ENCODE assay signal across 26 cellular contexts in genomic region chr20:34045930-34046329, GRCh38. TPM values are rescaled to one million over a fixed set of nuclear protein-coding genes. Genes with fewer than 3 reads are reported as not detected.
DNase-seq lines count a peak whose midpoint lies in the region; ATAC-seq, FAIRE-seq and TF ChIP-seq lines count a peak whose summit lies in the region.
"Had no signal": no experiment of that assay in that cellular context is flagged by ENCODE, and none has a peak within 500 bp of the region (broad histone marks: within the 10 kb centered on the region; RNA-seq: fewer than 3 reads in every experiment).

No MANE protein-coding gene starts in this region.

- H3K27ac ChIP-seq in HepG2 (ENCODE audit: extremely low read length, insufficient read depth, low read length) = peak overlapping the region; percentile 26
- no peak overlapping the region for H3K27ac ChIP-seq in right lobe of liver
- H3K27ac ChIP-seq in endodermal cell (ENCODE audit: low read depth, low read length) = no peak overlapping the region
- H3K27ac ChIP-seq in naive thymus-derived CD4-positive, alpha-beta T cell (ENCODE audit: low read depth, low read length) = no peak overlapping the region
- H3K27ac ChIP-seq in upper lobe of right lung = no peak overlapping the region
- H3K27ac ChIP-seq: A549, RWPE1, upper lobe of left lung had no signal

- H3K27me3 Mint-ChIP-seq in endodermal cell (ENCODE audit: insufficient read depth) = no peaks in the 10 kb centered on the region
- no peaks in the 10 kb centered on the region for H3K27me3 Mint-ChIP-seq in naive thymus-derived CD4-positive, alpha-beta T cell
- H3K27me3 Mint-ChIP-seq: activated B cell treated with CpG ODN at 0.5 μM for 24 hours, B cell had no signal

- POLR2A ChIA-PET in HepG2 (lab: Yijun Ruan, JAX) = interaction anchor here (2.3 kb wide), 1 partner anchor 66 kb away, joined by 7 read pairs; the partner anchor contains the start of gene EIF2S2
- POLR2A ChIA-PET in naive thymus-derived CD4-positive, alpha-beta T cell (lab: Charles Lee) = no interaction called here

- H3K27me3 ChIP-seq in HepG2 (ENCODE audit: control insufficient read depth in 1 of 2, insufficient read depth in 2 of 2, low read length in 2 of 2) (no peaks in the 10 kb centered on the region), right lobe of liver (no peaks in the 10 kb centered on the region), endodermal cell (ENCODE audit: control insufficient read depth, insufficient read depth, low read length, poor library complexity, severe bottlenecking) (no peaks in the 10 kb centered on the region), upper lobe of right lung (no peaks in the 10 kb centered on the region)
- no peaks in the 10 kb centered on the region for H3K27me3 ChIP-seq in naive thymus-derived CD4-positive, alpha-beta T cell (ENCODE audit: control insufficient read depth in 2 of 2, insufficient read depth in 2 of 2, low read length in 2 of 2)
- H3K27me3 ChIP-seq: upper lobe of left lung had no signal

- DNase-seq in HepG2 (ENCODE audit: low spot score) (peak; percentile 84), right lobe of liver (no peak), endodermal cell (peak; percentile 74), upper lobe of right lung (no peak), DMS79 treated with DMSO at 0.1 percent for 48 hours (lab: John Stamatoyannopoulos, UW) (no peak), NCI-H2171 treated with DMSO at 0.1 percent for 48 hours (lab: John Stamatoyannopoulos, UW) (no peak)
- no peak for DNase-seq in naive thymus-derived CD4-positive, alpha-beta T cell
- DNase-seq: activated B cell treated with CpG ODN at 0.5 μM for 24 hours; activated CD8-positive, alpha-beta T cell treated with anti-CD3 and anti-CD28 coated beads, Interleukin-2, amount 10 ng/mL, durations not matched to agents 7 days and 5 days; activated naive CD4-positive, alpha-beta T cell treated with anti-CD3 and anti-CD28 coated beads for 36 hours; amniotic stem cell; glutamatergic neuron; GOT3; NCI-H1436 treated with DMSO at 0.1 percent for 48 hours; retina; stimulated activated CD4-positive, alpha-beta T cell treated with anti-CD3 and anti-CD28 coated beads, Interleukin-12 subunit alpha, Interleukin-12 subunit beta, amount 100 ng/mL, for 4 hours; stimulated activated CD4-positive, alpha-beta T cell treated with anti-CD3 and anti-CD28 coated beads, Interleukin-4, amount 100 ng/mL, for 4 hours; T-helper 9 cell had no signal

- intact Hi-C loops in HepG2 (cut with micrococcal nuclease; ENCODE audit: unreplicated experiment) = no loop called here
- intact Hi-C loops in right lobe of liver (cut with DNase I) = no loop called here
- intact Hi-C loops in naive thymus-derived CD4-positive, alpha-beta T cell (cut with micrococcal nuclease) = no loop called here
- intact Hi-C loops in upper lobe of right lung (cut with DNase I) = no loop called here

- H3K4me1 ChIP-seq in HepG2 (ENCODE audit: insufficient read depth, low read length) (peaks cover 63% of the 10 kb centered on the region), right lobe of liver (peaks cover 0 to 10% (median 4%) of the 10 kb centered on the region in 4 donors), endodermal cell (ENCODE audit: control insufficient read depth, insufficient read depth, low read length) (peaks cover 8% of the 10 kb centered on the region), upper lobe of right lung (peaks cover 74% of the 10 kb centered on the region)
- peaks cover 0 to 26% of the 10 kb centered on the region in 2 donors for H3K4me1 ChIP-seq in naive thymus-derived CD4-positive, alpha-beta T cell (ENCODE audit: control insufficient read depth in 2 of 2, insufficient read depth in 2 of 2, low read length in 2 of 2)

- peak; percentile 39 for ATAC-seq in HepG2
- no peak for ATAC-seq in right lobe of liver
- ATAC-seq in naive thymus-derived CD4-positive, alpha-beta T cell = no peak
- ATAC-seq in upper lobe of right lung = peak; percentile 12
- no peak for ATAC-seq in HG03095 (IDR thresholded peaks at IDR 0.05; ENCODE audit: unreplicated experiment)
- ATAC-seq: A549; activated CD8-positive, alpha-beta T cell treated with anti-CD3 and anti-CD28 coated beads, Interleukin-2, amount 10 ng/mL, durations not matched to agents 7 days and 5 days had no signal

- no peak for TF ChIP-seq POLR2A in HepG2 (IDR thresholded peaks at IDR 0.05; ENCODE audit: insufficient read depth in 1 of 2, low read depth in 2 of 2, low read length in 2 of 2)
- TF ChIP-seq POLR2A in right lobe of liver (IDR thresholded peaks at IDR 0.05) = no peak

- no peak overlapping the region for H3K9ac ChIP-seq in HepG2 (ENCODE audit: insufficient read depth, low read depth, low read length)
- no peak overlapping the region for H3K9ac ChIP-seq in endodermal cell (ENCODE audit: extremely low read depth, low read length, poor library complexity, severe bottlenecking)
- H3K9ac ChIP-seq: SK-N-SH had no signal

- TF ChIP-seq EP300 in HepG2 (IDR thresholded peaks at IDR 0.05; ENCODE audit: low read depth in 2 of 2, low read length in 2 of 2) (peak in 1 of 2 experiments; percentile 27; a peak in 1 of 4 replicates), HepG2 (CRISPR knock-in tag; IDR thresholded peaks at IDR 0.05; ENCODE audit: borderline replicate concordance) (no peak)

- CTCF ChIA-PET in HepG2 (lab: Yijun Ruan, JAX; ENCODE audit: low intra/inter-chr PET ratio, low total read pairs) = no interaction called here
- CTCF ChIA-PET in naive thymus-derived CD4-positive, alpha-beta T cell (lab: Charles Lee) = no interaction called here

- no peak overlapping the region for H3K4me3 ChIP-seq in HepG2 (replicated peaks in 1 of 3; ENCODE audit: insufficient read depth in 1 of 3, low read depth in 2 of 3, low read length in 3 of 3)
- no peak overlapping the region for H3K4me3 ChIP-seq in right lobe of liver
- no peak overlapping the region for H3K4me3 ChIP-seq in endodermal cell (ENCODE audit: low read length)
- H3K4me3 ChIP-seq in naive thymus-derived CD4-positive, alpha-beta T cell (ENCODE audit: low read length) = no peak overlapping the region
- H3K4me3 ChIP-seq in upper lobe of right lung = no peak overlapping the region
- H3K4me3 ChIP-seq: A549, upper lobe of left lung had no signal

- no peak for FAIRE-seq in HepG2 (lab: Jason Lieb, UNC)
- FAIRE-seq: A549, bronchial epithelial cell, D721Med had no signal

- BruUV-seq in HepG2 (replicated peaks; lab: Mats Ljungman, UMichigan) = no TSS peak

- no peak for TF ChIP-seq RAD21 in HepG2 (CRISPR knock-in tag; IDR thresholded peaks at IDR 0.05)

- no peak for TF ChIP-seq CTCF in HepG2 (CRISPR knock-in tag; IDR thresholded peaks at IDR 0.05)
- TF ChIP-seq CTCF in right lobe of liver (IDR thresholded peaks at IDR 0.05) = no peak
- TF ChIP-seq CTCF in endodermal cell (conservative IDR thresholded peaks at IDR 0.05) = no peak
- TF ChIP-seq CTCF in upper lobe of right lung (IDR thresholded peaks at IDR 0.05) = no peak

- H2AFZ ChIP-seq in HepG2 (ENCODE audit: low read length) = no peak overlapping the region

- no peaks in the 10 kb centered on the region for H3K9me3 ChIP-seq in HepG2 (ENCODE audit: low read length)
- H3K9me3 ChIP-seq in right lobe of liver = no peaks in the 10 kb centered on the region
- no peaks in the 10 kb centered on the region for H3K9me3 ChIP-seq in endodermal cell (ENCODE audit: control insufficient read depth, low read length)
- no peaks in the 10 kb centered on the region for H3K9me3 ChIP-seq in naive thymus-derived CD4-positive, alpha-beta T cell (ENCODE audit: control insufficient read depth in 2 of 3, low read length in 3 of 3)
- H3K9me3 ChIP-seq in upper lobe of right lung = no peaks in the 10 kb centered on the region
- H3K9me3 ChIP-seq: A549, SK-N-SH, upper lobe of left lung had no signal

- peak overlapping the region; percentile 2 for H3K27ac Mint-ChIP-seq in endodermal cell
- peak overlapping the region in 6 of 9 donors; percentile 21 to 59 (median 42) for H3K27ac Mint-ChIP-seq in naive thymus-derived CD4-positive, alpha-beta T cell
- H3K27ac Mint-ChIP-seq: activated CD8-positive, alpha-beta T cell treated with anti-CD3 and anti-CD28 coated beads, Interleukin-2, amount 10 ng/mL, durations not matched to agents 7 days and 5 days; activated naive CD4-positive, alpha-beta T cell treated with anti-CD3 and anti-CD28 coated beads for 36 hours had no signal

- no peak overlapping the region for H3K4me3 Mint-ChIP-seq in endodermal cell
- H3K4me3 Mint-ChIP-seq in naive thymus-derived CD4-positive, alpha-beta T cell = peak overlapping the region in 2 of 10 donors; percentile 3 to 37
- H3K4me3 Mint-ChIP-seq: activated B cell treated with CpG ODN at 0.5 μM for 24 hours; activated CD8-positive, alpha-beta T cell treated with anti-CD3 and anti-CD28 coated beads, Interleukin-2, amount 10 ng/mL, durations not matched to agents 7 days and 5 days; activated naive CD4-positive, alpha-beta T cell treated with anti-CD3 and anti-CD28 coated beads for 36 hours; B cell had no signal

- peaks cover 52% of the 10 kb centered on the region for H3K4me1 Mint-ChIP-seq in endodermal cell
- peaks cover 41 to 98% (median 93%) of the 10 kb centered on the region in 7 donors for H3K4me1 Mint-ChIP-seq in naive thymus-derived CD4-positive, alpha-beta T cell

- in situ Hi-C loops in HepG2 (cut with HindIII; ENCODE audit: extremely low pct_ligation_motif_present, low pct_unique_long_range_greater_than_20kb) = no loop called here

- 62% methylated on average over 3 of the region's 3 CpGs for WGBS in HepG2 (ENCODE audit: low lambda C conversion rate)
- WGBS in right lobe of liver (ENCODE audit: insufficient coverage, low coverage, low lambda C conversion rate, missing lambda C conversion rate) = 68% methylated on average over 3 of the region's 3 CpGs
- WGBS in endodermal cell (ENCODE audit: insufficient coverage in 1 of 2, insufficient read length in 1 of 2), 2 experiments = 40 to 55% methylated on average over 1 to 3 of the region's 3 CpGs

- H3K36me3 Mint-ChIP-seq in endodermal cell (ENCODE audit: low read depth) = peaks cover 6% of the 10 kb centered on the region
- H3K36me3 Mint-ChIP-seq in naive thymus-derived CD4-positive, alpha-beta T cell = peaks cover 0 to 20% (median 5%) of the 10 kb centered on the region in 5 donors

- H3K36me3 ChIP-seq in HepG2 (replicated peaks in 1 of 2; ENCODE audit: control insufficient read depth in 1 of 2, insufficient read depth in 2 of 2, low read length in 2 of 2) (peaks cover 6 to 32% of the 10 kb centered on the region in 2 experiments), right lobe of liver (no peaks in the 10 kb centered on the region), endodermal cell (ENCODE audit: control insufficient read depth, insufficient read depth, low read length) (no peaks in the 10 kb centered on the region), upper lobe of right lung (no peaks in the 10 kb centered on the region)
- no peaks in the 10 kb centered on the region for H3K36me3 ChIP-seq in naive thymus-derived CD4-positive, alpha-beta T cell (ENCODE audit: control insufficient read depth in 2 of 3, insufficient read depth in 3 of 3, low read length in 3 of 3)
- H3K36me3 ChIP-seq: upper lobe of left lung had no signal

- no peaks in the 10 kb centered on the region for H3K9me3 Mint-ChIP-seq in endodermal cell
- H3K9me3 Mint-ChIP-seq in naive thymus-derived CD4-positive, alpha-beta T cell = no peaks in the 10 kb centered on the region
- H3K9me3 Mint-ChIP-seq: activated B cell treated with CpG ODN at 0.5 μM for 24 hours; activated naive CD4-positive, alpha-beta T cell treated with anti-CD3 and anti-CD28 coated beads for 36 hours had no signal

- H3K79me2 ChIP-seq in HepG2 (ENCODE audit: insufficient read depth, low read length) = peaks cover 93% of the 10 kb centered on the region

- H3K4me2 ChIP-seq in HepG2 (ENCODE audit: low read depth, low read length) = peak overlapping the region; percentile 23; the same call in 1 of the 2 replicates
- H3K4me2 ChIP-seq: A549, SK-N-SH had no signal

- peaks cover 65% of the 10 kb centered on the region for H4K20me1 ChIP-seq in HepG2 (ENCODE audit: insufficient read depth, low read length)

RNA-seq across cellular contexts. Expression of gene RALY, which starts 52.2 kb away (rescaled TPM):
- total RNA-seq in HepG2 (2016; rRNA removed; fragmentation: Illumina TruSeq; extraction: Trizol) (186 and 213 TPM in 2 replicates), right lobe of liver (10 to 100 TPM; 24.8 to 42.1 (median 33.4) TPM), endodermal cell (100 to 1,000 TPM; 136 to 182 TPM), upper lobe of right lung (130 TPM)
- 149 TPM in 2 replicates for total RNA-seq in HepG2 (2016; cell fraction: cytosol; rRNA removed; fragmentation: Illumina TruSeq; extraction: Trizol; ENCODE audit: low read depth)
- total RNA-seq in HepG2 (2016; cell fraction: insoluble cytoplasmic fraction; rRNA removed; fragmentation: Illumina TruSeq; extraction: Trizol) = 189 and 205 TPM in 2 replicates
- total RNA-seq in HepG2 (2016; cell fraction: membrane; rRNA removed; fragmentation: Illumina TruSeq; extraction: Trizol) = 212 and 253 TPM in 2 replicates
- total RNA-seq in HepG2 (2016; cell fraction: nucleus; rRNA removed; fragmentation: Illumina TruSeq; extraction: Trizol) = 108 and 117 TPM in 2 replicates
- polyA plus RNA-seq in HepG2 (2011; rRNA removed) = 178 and 179 TPM in 2 replicates
- polyA plus RNA-seq in HepG2 (2011; cell fraction: cytosol; rRNA removed) = 154 and 230 TPM in 2 replicates
- 90.5 and 93.6 TPM in 2 replicates for polyA plus RNA-seq in HepG2 (2011; cell fraction: nucleus; rRNA removed)
- 139 and 151 TPM in 2 replicates for polyA plus RNA-seq in HepG2 (2012)
- polyA plus RNA-seq in HepG2 (2016; cell fraction: cytosol; fragmentation: Illumina TruSeq; extraction: Trizol; ENCODE audit: low read depth) = 205 and 264 TPM in 2 replicates
- 400 and 432 TPM in 2 replicates for polyA plus RNA-seq in HepG2 (2016; cell fraction: insoluble cytoplasmic fraction; fragmentation: Illumina TruSeq; extraction: Trizol; ENCODE audit: low read depth)
- 287 and 342 TPM in 2 replicates for polyA plus RNA-seq in HepG2 (2016; cell fraction: membrane; fragmentation: Illumina TruSeq; extraction: Trizol; ENCODE audit: low read depth)
- 252 and 257 TPM in 2 replicates for polyA plus RNA-seq in HepG2 (2016; cell fraction: nucleus; fragmentation: Illumina TruSeq; extraction: Trizol; ENCODE audit: insufficient read depth, low read depth)
- 148 and 200 TPM in 2 replicates for polyA minus RNA-seq in HepG2 (2011; rRNA and poly(A)+ RNA removed; ENCODE audit: low replicate concordance)
- 99.8 and 102 TPM in 2 replicates for polyA minus RNA-seq in HepG2 (2011; cell fraction: cytosol; rRNA and poly(A)+ RNA removed)
- polyA minus RNA-seq in HepG2 (2011; cell fraction: nucleus; rRNA and poly(A)+ RNA removed) = 75.0 and 76.2 TPM in 2 replicates
- polyA plus RNA-seq in endodermal cell (2013, experiment 1 of 2) = 164 TPM
- 145 TPM for polyA plus RNA-seq in endodermal cell (2013, experiment 2 of 2)
- 100 to 1,000 TPM in 4 of 5 experiments, 10 to 100 TPM in 1; 99.0 to 167 (median 111) TPM for total RNA-seq in naive thymus-derived CD4-positive, alpha-beta T cell
- 100 to 1,000 TPM; 169 to 202 TPM for polyA plus RNA-seq in naive thymus-derived CD4-positive, alpha-beta T cell

Comparison
In these comparisons a context has a peak if more than half of its experiments do, and no peak if none do; other contexts are left out.
1. ATAC-seq: peak in HepG2 (single experiment) and upper lobe of right lung (single experiment); none in right lobe of liver (0 of 4), naive thymus-derived CD4-positive, alpha-beta T cell (single experiment) and HG03095 (single experiment).
2. DNase-seq: peak in HepG2 (single experiment) and endodermal cell (single experiment); none in right lobe of liver (0 of 3), naive thymus-derived CD4-positive, alpha-beta T cell (0 of 9), upper lobe of right lung (single experiment), DMS79 treated with DMSO at 0.1 percent for 48 hours (single experiment) and NCI-H2171 treated with DMSO at 0.1 percent for 48 hours (single experiment).